ENCODE assay signal across 1 cellular context in the genomic region with DNA sequence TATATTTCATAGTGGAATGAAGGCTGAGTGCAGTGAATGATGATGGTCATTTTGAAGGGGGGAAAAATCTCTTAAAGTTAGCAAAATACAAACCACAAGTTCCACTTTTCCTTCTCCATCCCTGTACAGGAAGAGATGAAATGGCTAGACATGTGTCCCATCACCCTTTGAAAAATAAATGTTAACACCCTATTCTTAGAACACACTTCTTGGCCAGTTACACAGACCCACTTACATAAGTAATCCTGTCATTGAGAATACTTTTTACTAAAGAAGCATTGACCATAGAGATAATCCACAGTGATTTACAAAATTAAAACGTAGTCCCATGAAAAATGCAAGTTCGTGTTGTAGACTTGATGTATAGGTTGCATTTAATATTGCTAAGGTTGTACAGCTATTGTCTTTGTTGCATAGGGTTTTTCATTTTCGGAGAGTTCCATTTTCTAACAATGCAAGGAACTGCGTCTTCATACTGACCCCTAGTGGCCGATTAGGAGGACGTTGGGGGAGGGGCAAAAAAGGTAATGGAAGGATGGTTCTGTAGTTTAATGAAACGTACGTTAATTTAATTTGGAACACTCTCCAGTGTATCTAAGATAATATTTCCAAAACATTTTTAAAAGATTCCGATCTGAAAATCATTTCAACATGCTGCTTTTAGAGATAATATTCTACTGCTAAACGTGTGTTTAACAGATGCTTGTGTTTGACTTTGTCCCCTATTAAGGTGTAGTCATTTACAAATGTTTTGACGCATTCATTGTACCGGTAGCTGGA.
TF ChIP-seq lines count a peak whose summit lies in the region.

No MANE protein-coding gene starts in this region.

TF ChIP-seq in GM12878, 131 proteins besides CTCF, POLR2A, EP300 and RAD21 (continued from another document):
- TF ChIP-seq, protein P1, sequence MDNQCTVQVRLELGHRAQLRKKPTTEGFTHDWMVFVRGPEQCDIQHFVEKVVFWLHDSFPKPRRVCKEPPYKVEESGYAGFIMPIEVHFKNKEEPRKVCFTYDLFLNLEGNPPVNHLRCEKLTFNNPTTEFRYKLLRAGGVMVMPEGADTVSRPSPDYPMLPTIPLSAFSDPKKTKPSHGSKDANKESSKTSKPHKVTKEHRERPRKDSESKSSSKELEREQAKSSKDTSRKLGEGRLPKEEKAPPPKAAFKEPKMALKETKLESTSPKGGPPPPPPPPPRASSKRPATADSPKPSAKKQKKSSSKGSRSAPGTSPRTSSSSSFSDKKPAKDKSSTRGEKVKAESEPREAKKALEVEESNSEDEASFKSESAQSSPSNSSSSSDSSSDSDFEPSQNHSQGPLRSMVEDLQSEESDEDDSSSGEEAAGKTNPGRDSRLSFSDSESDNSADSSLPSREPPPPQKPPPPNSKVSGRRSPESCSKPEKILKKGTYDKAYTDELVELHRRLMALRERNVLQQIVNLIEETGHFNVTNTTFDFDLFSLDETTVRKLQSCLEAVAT (IDR thresholded peaks at IDR 0.05): no peak
- no peak for TF ChIP-seq CHD1 (IDR thresholded peaks at IDR 0.05; ENCODE audit: low read depth, low read length)
- TF ChIP-seq, protein P2, sequence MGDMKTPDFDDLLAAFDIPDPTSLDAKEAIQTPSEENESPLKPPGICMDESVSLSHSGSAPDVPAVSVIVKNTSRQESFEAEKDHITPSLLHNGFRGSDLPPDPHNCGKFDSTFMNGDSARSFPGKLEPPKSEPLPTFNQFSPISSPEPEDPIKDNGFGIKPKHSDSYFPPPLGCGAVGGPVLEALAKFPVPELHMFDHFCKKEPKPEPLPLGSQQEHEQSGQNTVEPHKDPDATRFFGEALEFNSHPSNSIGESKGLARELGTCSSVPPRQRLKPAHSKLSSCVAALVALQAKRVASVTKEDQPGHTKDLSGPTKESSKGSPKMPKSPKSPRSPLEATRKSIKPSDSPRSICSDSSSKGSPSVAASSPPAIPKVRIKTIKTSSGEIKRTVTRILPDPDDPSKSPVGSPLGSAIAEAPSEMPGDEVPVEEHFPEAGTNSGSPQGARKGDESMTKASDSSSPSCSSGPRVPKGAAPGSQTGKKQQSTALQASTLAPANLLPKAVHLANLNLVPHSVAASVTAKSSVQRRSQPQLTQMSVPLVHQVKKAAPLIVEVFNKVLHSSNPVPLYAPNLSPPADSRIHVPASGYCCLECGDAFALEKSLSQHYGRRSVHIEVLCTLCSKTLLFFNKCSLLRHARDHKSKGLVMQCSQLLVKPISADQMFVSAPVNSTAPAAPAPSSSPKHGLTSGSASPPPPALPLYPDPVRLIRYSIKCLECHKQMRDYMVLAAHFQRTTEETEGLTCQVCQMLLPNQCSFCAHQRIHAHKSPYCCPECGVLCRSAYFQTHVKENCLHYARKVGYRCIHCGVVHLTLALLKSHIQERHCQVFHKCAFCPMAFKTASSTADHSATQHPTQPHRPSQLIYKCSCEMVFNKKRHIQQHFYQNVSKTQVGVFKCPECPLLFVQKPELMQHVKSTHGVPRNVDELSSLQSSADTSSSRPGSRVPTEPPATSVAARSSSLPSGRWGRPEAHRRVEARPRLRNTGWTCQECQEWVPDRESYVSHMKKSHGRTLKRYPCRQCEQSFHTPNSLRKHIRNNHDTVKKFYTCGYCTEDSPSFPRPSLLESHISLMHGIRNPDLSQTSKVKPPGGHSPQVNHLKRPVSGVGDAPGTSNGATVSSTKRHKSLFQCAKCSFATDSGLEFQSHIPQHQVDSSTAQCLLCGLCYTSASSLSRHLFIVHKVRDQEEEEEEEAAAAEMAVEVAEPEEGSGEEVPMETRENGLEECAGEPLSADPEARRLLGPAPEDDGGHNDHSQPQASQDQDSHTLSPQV (IDR thresholded peaks at IDR 0.05): 0 out of 2 replicates have a peak, but pooled peaks have one; percentile 50
- no peak for TF ChIP-seq CHD4 (IDR thresholded peaks at IDR 0.05)
- TF ChIP-seq, protein P3, sequence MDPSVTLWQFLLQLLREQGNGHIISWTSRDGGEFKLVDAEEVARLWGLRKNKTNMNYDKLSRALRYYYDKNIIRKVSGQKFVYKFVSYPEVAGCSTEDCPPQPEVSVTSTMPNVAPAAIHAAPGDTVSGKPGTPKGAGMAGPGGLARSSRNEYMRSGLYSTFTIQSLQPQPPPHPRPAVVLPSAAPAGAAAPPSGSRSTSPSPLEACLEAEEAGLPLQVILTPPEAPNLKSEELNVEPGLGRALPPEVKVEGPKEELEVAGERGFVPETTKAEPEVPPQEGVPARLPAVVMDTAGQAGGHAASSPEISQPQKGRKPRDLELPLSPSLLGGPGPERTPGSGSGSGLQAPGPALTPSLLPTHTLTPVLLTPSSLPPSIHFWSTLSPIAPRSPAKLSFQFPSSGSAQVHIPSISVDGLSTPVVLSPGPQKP (IDR thresholded peaks at IDR 0.05; ENCODE audit: low read depth, low read length): no peak
- TF ChIP-seq SMAD1 (IDR thresholded peaks at IDR 0.05; ENCODE audit: low read depth, partially characterized antibody): no peak
- TF ChIP-seq POLR2AphosphoS5 (IDR thresholded peaks at IDR 0.05; ENCODE audit: low read length): no peak
- no peak for TF ChIP-seq SREBF2 (IDR thresholded peaks at IDR 0.05; ENCODE audit: low read length)
- no peak for TF ChIP-seq ATF7 (IDR thresholded peaks at IDR 0.05; ENCODE audit: low read depth)
- 0 out of 4 replicates have a peak, but pooled peaks of 1 of the 2 experiments have one; percentile 8 for TF ChIP-seq IKZF2 (IDR thresholded peaks at IDR 0.05)
- peak; percentile 89 for TF ChIP-seq SMC3 (IDR thresholded peaks at IDR 0.05; ENCODE audit: borderline replicate concordance, low read length)
- no peak for TF ChIP-seq SMAD5 (IDR thresholded peaks at IDR 0.05; ENCODE audit: low read depth)
- TF ChIP-seq CREB1 (IDR thresholded peaks at IDR 0.05; ENCODE audit: low read depth): no peak
- TF ChIP-seq, protein P4, sequence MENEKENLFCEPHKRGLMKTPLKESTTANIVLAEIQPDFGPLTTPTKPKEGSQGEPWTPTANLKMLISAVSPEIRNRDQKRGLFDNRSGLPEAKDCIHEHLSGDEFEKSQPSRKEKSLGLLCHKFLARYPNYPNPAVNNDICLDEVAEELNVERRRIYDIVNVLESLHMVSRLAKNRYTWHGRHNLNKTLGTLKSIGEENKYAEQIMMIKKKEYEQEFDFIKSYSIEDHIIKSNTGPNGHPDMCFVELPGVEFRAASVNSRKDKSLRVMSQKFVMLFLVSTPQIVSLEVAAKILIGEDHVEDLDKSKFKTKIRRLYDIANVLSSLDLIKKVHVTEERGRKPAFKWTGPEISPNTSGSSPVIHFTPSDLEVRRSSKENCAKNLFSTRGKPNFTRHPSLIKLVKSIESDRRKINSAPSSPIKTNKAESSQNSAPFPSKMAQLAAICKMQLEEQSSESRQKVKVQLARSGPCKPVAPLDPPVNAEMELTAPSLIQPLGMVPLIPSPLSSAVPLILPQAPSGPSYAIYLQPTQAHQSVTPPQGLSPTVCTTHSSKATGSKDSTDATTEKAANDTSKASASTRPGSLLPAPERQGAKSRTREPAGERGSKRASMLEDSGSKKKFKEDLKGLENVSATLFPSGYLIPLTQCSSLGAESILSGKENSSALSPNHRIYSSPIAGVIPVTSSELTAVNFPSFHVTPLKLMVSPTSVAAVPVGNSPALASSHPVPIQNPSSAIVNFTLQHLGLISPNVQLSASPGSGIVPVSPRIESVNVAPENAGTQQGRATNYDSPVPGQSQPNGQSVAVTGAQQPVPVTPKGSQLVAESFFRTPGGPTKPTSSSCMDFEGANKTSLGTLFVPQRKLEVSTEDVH (IDR thresholded peaks at IDR 0.05; ENCODE audit: low read depth, partially characterized antibody): no peak
- no peak for TF ChIP-seq ZNF622 (IDR thresholded peaks at IDR 0.05)
- TF ChIP-seq, protein P5, sequence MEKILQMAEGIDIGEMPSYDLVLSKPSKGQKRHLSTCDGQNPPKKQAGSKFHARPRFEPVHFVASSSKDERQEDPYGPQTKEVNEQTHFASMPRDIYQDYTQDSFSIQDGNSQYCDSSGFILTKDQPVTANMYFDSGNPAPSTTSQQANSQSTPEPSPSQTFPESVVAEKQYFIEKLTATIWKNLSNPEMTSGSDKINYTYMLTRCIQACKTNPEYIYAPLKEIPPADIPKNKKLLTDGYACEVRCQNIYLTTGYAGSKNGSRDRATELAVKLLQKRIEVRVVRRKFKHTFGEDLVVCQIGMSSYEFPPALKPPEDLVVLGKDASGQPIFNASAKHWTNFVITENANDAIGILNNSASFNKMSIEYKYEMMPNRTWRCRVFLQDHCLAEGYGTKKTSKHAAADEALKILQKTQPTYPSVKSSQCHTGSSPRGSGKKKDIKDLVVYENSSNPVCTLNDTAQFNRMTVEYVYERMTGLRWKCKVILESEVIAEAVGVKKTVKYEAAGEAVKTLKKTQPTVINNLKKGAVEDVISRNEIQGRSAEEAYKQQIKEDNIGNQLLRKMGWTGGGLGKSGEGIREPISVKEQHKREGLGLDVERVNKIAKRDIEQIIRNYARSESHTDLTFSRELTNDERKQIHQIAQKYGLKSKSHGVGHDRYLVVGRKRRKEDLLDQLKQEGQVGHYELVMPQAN (conservative IDR thresholded peaks at IDR 0.05): 0 out of 2 replicates have a peak, but pooled peaks have one; percentile 31
- TF ChIP-seq, protein P6, sequence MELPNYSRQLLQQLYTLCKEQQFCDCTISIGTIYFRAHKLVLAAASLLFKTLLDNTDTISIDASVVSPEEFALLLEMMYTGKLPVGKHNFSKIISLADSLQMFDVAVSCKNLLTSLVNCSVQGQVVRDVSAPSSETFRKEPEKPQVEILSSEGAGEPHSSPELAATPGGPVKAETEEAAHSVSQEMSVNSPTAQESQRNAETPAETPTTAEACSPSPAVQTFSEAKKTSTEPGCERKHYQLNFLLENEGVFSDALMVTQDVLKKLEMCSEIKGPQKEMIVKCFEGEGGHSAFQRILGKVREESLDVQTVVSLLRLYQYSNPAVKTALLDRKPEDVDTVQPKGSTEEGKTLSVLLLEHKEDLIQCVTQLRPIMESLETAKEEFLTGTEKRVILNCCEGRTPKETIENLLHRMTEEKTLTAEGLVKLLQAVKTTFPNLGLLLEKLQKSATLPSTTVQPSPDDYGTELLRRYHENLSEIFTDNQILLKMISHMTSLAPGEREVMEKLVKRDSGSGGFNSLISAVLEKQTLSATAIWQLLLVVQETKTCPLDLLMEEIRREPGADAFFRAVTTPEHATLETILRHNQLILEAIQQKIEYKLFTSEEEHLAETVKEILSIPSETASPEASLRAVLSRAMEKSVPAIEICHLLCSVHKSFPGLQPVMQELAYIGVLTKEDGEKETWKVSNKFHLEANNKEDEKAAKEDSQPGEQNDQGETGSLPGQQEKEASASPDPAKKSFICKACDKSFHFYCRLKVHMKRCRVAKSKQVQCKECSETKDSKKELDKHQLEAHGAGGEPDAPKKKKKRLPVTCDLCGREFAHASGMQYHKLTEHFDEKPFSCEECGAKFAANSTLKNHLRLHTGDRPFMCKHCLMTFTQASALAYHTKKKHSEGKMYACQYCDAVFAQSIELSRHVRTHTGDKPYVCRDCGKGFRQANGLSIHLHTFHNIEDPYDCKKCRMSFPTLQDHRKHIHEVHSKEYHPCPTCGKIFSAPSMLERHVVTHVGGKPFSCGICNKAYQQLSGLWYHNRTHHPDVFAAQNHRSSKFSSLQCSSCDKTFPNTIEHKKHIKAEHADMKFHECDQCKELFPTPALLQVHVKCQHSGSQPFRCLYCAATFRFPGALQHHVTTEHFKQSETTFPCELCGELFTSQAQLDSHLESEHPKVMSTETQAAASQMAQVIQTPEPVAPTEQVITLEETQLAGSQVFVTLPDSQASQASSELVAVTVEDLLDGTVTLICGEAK (IDR thresholded peaks at IDR 0.05; ENCODE audit: borderline replicate concordance): no peak
- TF ChIP-seq NR2C1 (IDR thresholded peaks at IDR 0.05): peak; percentile 33; the same call in 1 of the 2 replicates
- no peak for TF ChIP-seq GATAD2B (conservative IDR thresholded peaks at IDR 0.05; ENCODE audit: low read depth)
